ENCODE assay signal across 8 cellular contexts in the genomic region with DNA sequence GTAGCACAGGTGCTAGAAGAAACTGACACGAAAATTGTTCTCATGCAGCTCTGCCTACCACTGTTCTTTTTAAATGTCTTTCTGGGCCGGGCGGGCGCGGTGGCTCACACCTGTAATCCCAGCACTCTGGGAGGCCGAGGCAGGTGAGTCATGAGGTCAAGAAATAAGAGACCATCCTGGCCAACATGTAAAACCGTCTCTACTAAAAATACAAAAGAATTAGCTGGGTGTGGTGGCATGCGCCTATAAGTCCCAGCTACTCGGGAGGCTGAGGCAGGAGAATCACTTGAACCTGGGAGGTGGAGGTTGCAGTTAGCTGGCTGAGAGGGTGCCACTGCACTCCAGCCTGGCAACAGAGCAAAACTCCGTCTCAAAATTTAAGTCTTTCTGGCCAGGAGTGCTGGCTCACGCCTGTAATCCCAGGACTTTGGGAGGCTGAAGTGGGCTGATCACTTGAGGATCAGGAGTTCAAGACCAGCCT. TPM values are rescaled to one million over a fixed set of nuclear protein-coding genes. Genes with fewer than 3 reads are reported as not detected.
A peak's percentile ranks its signal among the peaks of the same experiment; 100 is the strongest.
DNase-seq lines count a peak whose midpoint lies in the region; ATAC-seq and TF ChIP-seq lines count a peak whose summit lies in the region.

No MANE protein-coding gene starts in this region.

- H2BK15ac ChIP-seq in IMR-90 (ENCODE audit: low read depth, low read length): no peak overlapping the region

- peaks cover 19% of the 10 kb centered on the region for H3K4me1 ChIP-seq in CD4-positive, CD25-positive, alpha-beta regulatory T cell (ENCODE audit: control insufficient read depth, insufficient read depth, low read length, poor library complexity, severe bottlenecking)
- H3K4me1 ChIP-seq in IMR-90 (ENCODE audit: control insufficient read depth, insufficient read depth, low read length) (peaks cover 5% of the 10 kb centered on the region; the same call in 1 of the 2 replicates), muscle layer of duodenum (ENCODE audit: control insufficient read depth in 1 of 2, insufficient read depth in 2 of 2, low read length in 2 of 2) (peaks cover 8 to 10% of the 10 kb centered on the region in 2 donors)

- H3K27me3 Mint-ChIP-seq in CD4-positive, CD25-positive, alpha-beta regulatory T cell: no peaks in the 10 kb centered on the region
- H3K27me3 Mint-ChIP-seq in brain: peaks cover 6% of the 10 kb centered on the region

- intact Hi-C loops in IMR-90 (cut with micrococcal nuclease): no loop called here

- peak overlapping the region; percentile 95 for H3K4me3 ChIP-seq in CD4-positive, CD25-positive, alpha-beta regulatory T cell (ENCODE audit: low read depth, low read length)
- H3K4me3 ChIP-seq in IMR-90 (ENCODE audit: insufficient read depth, low read depth, low read length) (no peak overlapping the region), muscle layer of duodenum (ENCODE audit: low read depth in 1 of 2, low read length in 2 of 2) (peak overlapping the region in 1 of 2 donors; percentile 77)

- H3K18ac ChIP-seq in IMR-90 (ENCODE audit: low read depth, low read length): no peak overlapping the region

- CTCF ChIA-PET in IMR-90 (lab: Yijun Ruan, JAX): no interaction called here

- dilution Hi-C loops in IMR-90 (cut with HindIII; ENCODE audit: low sequenced_read_pairs, unreplicated experiment): no loop called here

- H3K4me1 Mint-ChIP-seq in CD4-positive, CD25-positive, alpha-beta regulatory T cell: peaks cover 13 to 41% (median 21%) of the 10 kb centered on the region in 4 donors
- peaks cover 41% of the 10 kb centered on the region for H3K4me1 Mint-ChIP-seq in brain

- BruUV-seq in IMR-90 (replicated peaks; lab: Mats Ljungman, UMichigan): no TSS peak

- peak overlapping the region; percentile 95 to 99 (median 98) for H3K4me3 Mint-ChIP-seq in CD4-positive, CD25-positive, alpha-beta regulatory T cell
- peak overlapping the region; percentile 93 to 98 (median 95) for H3K4me3 Mint-ChIP-seq in brain

- in situ Hi-C loops in IMR-90 (cut with MboI; ENCODE audit: low sequenced_read_pairs): no loop called here

- POLR2A ChIA-PET in IMR-90 (lab: Charles Lee; ENCODE audit: unreplicated experiment): interaction anchor here (0.6 kb wide), 1 partner anchor 42 kb away, joined by 6 read pairs; no protein-coding TSS in a partner anchor

- H3K27ac Mint-ChIP-seq in CD4-positive, CD25-positive, alpha-beta regulatory T cell: peak overlapping the region; percentile 98
- H3K27ac Mint-ChIP-seq in brain: peak overlapping the region; percentile 96 to 99 (median 98)

- H3K27ac ChIP-seq in CD4-positive, CD25-positive, alpha-beta regulatory T cell (ENCODE audit: insufficient read depth, low read length, poor library complexity, severe bottlenecking): peak overlapping the region; percentile 89
- peak overlapping the region; percentile 51; the same call in 1 of the 2 replicates for H3K27ac ChIP-seq in IMR-90 (ENCODE audit: insufficient read depth, low read length)
- peak overlapping the region; percentile 96 for H3K27ac ChIP-seq in muscle layer of duodenum (ENCODE audit: low read length)

- WGBS in IMR-90 (ENCODE audit: extremely low coverage in 2 of 2, insufficient read length in 1 of 2), 2 experiments: 86% methylated on average over 1 of the region's 11 CpGs; no CpG with 5 or more reads in 1 of the 2 experiments

- no peak overlapping the region for H2BK120ac ChIP-seq in IMR-90 (ENCODE audit: low read depth, low read length)

- no peaks in the 10 kb centered on the region for H3K27me3 ChIP-seq in CD4-positive, CD25-positive, alpha-beta regulatory T cell (ENCODE audit: control insufficient read depth, insufficient read depth, low read length)
- no peaks in the 10 kb centered on the region for H3K27me3 ChIP-seq in IMR-90 (ENCODE audit: control insufficient read depth, insufficient read depth, low read length)
- H3K27me3 ChIP-seq in muscle layer of duodenum (ENCODE audit: low read depth, low read length): no peaks in the 10 kb centered on the region

- no peak overlapping the region for H4K5ac ChIP-seq in IMR-90 (ENCODE audit: low read depth, low read length)

- H3K14ac ChIP-seq in IMR-90 (replicated peaks; ENCODE audit: low read depth, low read length): no peak overlapping the region

- no peak overlapping the region; the same call in 1 of the 2 replicates for H3K4me2 ChIP-seq in IMR-90 (ENCODE audit: low read depth, low read length)

- ATAC-seq in CD4-positive, CD25-positive, alpha-beta regulatory T cell (ENCODE audit: low read depth in 2 of 2): no peak
- ATAC-seq in IMR-90 (ENCODE audit: low read depth): no peak
- ATAC-seq in GM18498 (IDR thresholded peaks at IDR 0.05; ENCODE audit: unreplicated experiment): no peak

- H3K23ac ChIP-seq in IMR-90 (ENCODE audit: low read depth, low read length): 0 out of 2 replicates have a peak overlapping the region, but pooled peaks have one; percentile 6

- no peak overlapping the region for H2AFZ ChIP-seq in IMR-90 (replicated peaks; ENCODE audit: low read length, poor library complexity)

- no peaks in the 10 kb centered on the region for H3K9me3 ChIP-seq in CD4-positive, CD25-positive, alpha-beta regulatory T cell (ENCODE audit: control insufficient read depth in 2 of 2, low read length in 2 of 2)
- H3K9me3 ChIP-seq in IMR-90 (ENCODE audit: control insufficient read depth, insufficient read depth, low read length): no peaks in the 10 kb centered on the region
- no peaks in the 10 kb centered on the region for H3K9me3 ChIP-seq in muscle layer of duodenum (ENCODE audit: control insufficient read depth in 1 of 2, low read length in 2 of 2)

- H3K9me1 ChIP-seq in IMR-90 (ENCODE audit: insufficient read depth, low read length): peaks cover 2% of the 10 kb centered on the region; the same call in 1 of the 2 replicates

- H3K4ac ChIP-seq in IMR-90 (ENCODE audit: low read depth, low read length): no peak overlapping the region; the same call in 1 of the 2 replicates

- H4K91ac ChIP-seq in IMR-90 (ENCODE audit: insufficient read depth, low read depth, low read length): no peak overlapping the region

- no peak for TF ChIP-seq RAD21 in IMR-90 (IDR thresholded peaks at IDR 0.05; ENCODE audit: low read length)

- no peaks in the 10 kb centered on the region for H4K20me1 ChIP-seq in IMR-90 (ENCODE audit: insufficient read depth, low read length)

- H4K8ac ChIP-seq in IMR-90 (ENCODE audit: low read depth in 2 of 2, low read length in 2 of 2): peak overlapping the region in 1 of 2 experiments; percentile 49; a peak in 1 of 4 replicates

- no peak for DNase-seq in CD4-positive, CD25-positive, alpha-beta regulatory T cell
- DNase-seq in IMR-90: no peak
- DNase-seq in NOMO-1 (lab: John Stamatoyannopoulos, UW; ENCODE audit: unreplicated experiment in 2 of 2): no peak
- DNase-seq in HPDE6-E6E7 (ENCODE audit: extremely low spot score): no peak
- DNase-seq in NCI-H2081 treated with DMSO at 0.1 percent for 48 hours (lab: John Stamatoyannopoulos, UW): no peak

- no peaks in the 10 kb centered on the region for H3K9me3 Mint-ChIP-seq in CD4-positive, CD25-positive, alpha-beta regulatory T cell
- no peaks in the 10 kb centered on the region for H3K9me3 Mint-ChIP-seq in brain

- peaks cover 22 to 44% of the 10 kb centered on the region in 2 experiments for H3K79me1 ChIP-seq in IMR-90 (ENCODE audit: low read depth in 1 of 2, low read length in 2 of 2)

- H2BK5ac ChIP-seq in IMR-90 (ENCODE audit: low read depth, low read length, poor library complexity, severe bottlenecking): peak overlapping the region; percentile 88

- peaks cover 38% of the 10 kb centered on the region for H3K36me3 Mint-ChIP-seq in CD4-positive, CD25-positive, alpha-beta regulatory T cell
- H3K36me3 Mint-ChIP-seq in brain: peaks cover 77% of the 10 kb centered on the region

- TF ChIP-seq POLR2A in IMR-90 (IDR thresholded peaks at IDR 0.05; ENCODE audit: low read depth, low read length): no peak

- peaks cover 57% of the 10 kb centered on the region for H3K36me3 ChIP-seq in CD4-positive, CD25-positive, alpha-beta regulatory T cell (ENCODE audit: control insufficient read depth, insufficient read depth, low read length)
- H3K36me3 ChIP-seq in IMR-90 (ENCODE audit: control insufficient read depth, insufficient read depth, low read length) (peaks cover 49% of the 10 kb centered on the region), muscle layer of duodenum (ENCODE audit: control insufficient read depth in 1 of 2, insufficient read depth in 2 of 2, low read length in 2 of 2) (peaks cover 42 to 49% of the 10 kb centered on the region in 2 donors)

- H2BK20ac ChIP-seq in IMR-90 (ENCODE audit: low read depth, low read length): no peak overlapping the region

- TF ChIP-seq CTCF in IMR-90 (conservative IDR thresholded peaks at IDR 0.05; ENCODE audit: low read depth, low read length) (no peak), brain (conservative IDR thresholded peaks at IDR 0.05) (no peak)

- no peak overlapping the region for H3K9ac ChIP-seq in IMR-90 (ENCODE audit: low read depth, low read length)

- no peak overlapping the region for H2AK9ac ChIP-seq in IMR-90 (replicated peaks; ENCODE audit: low read depth, low read length, poor library complexity)

- H2AK5ac ChIP-seq in IMR-90 (ENCODE audit: low read depth, low read length): no peak overlapping the region

- H3K56ac ChIP-seq in IMR-90 (ENCODE audit: extremely low read depth, insufficient read depth, low read length): no peak overlapping the region

RNA-seq across cellular contexts. Expression of gene RIT1, which starts 0.9 kb away (rescaled TPM):
- 55.8 TPM for total RNA-seq in CD4-positive, CD25-positive, alpha-beta regulatory T cell
- 10 to 100 TPM; 25.0 to 32.1 (median 29.0) TPM for polyA plus RNA-seq in CD4-positive, CD25-positive, alpha-beta regulatory T cell
- total RNA-seq in IMR-90 (2012; rRNA removed): 46.8 and 52.2 TPM in 2 replicates
- 26.2 and 29.6 TPM in 2 replicates for polyA plus RNA-seq in IMR-90 (2012; rRNA removed)
- 8.5 and 14.4 TPM in 2 replicates for polyA plus RNA-seq in IMR-90 (2012; cell fraction: cytosol; rRNA removed)
- polyA plus RNA-seq in IMR-90 (2012; cell fraction: nucleus; rRNA removed; ENCODE audit: low replicate concordance): 5.5 and 26.8 TPM in 2 replicates
- polyA plus RNA-seq in brain (ENCODE audit: insufficient read depth, low read depth, low replicate concordance): 12.2 TPM

RNA-seq across cellular contexts. Expression of gene KHDC4, which starts 22.1 kb away (rescaled TPM):
- 60.1 TPM for total RNA-seq in CD4-positive, CD25-positive, alpha-beta regulatory T cell
- polyA plus RNA-seq in CD4-positive, CD25-positive, alpha-beta regulatory T cell: 10 to 100 TPM in 1 of 4 donors, 1 to 10 TPM in 3; 7.4 to 10.8 (median 8.3) TPM
- total RNA-seq in IMR-90 (2012; rRNA removed): 22.5 and 28.0 TPM in 2 replicates
- polyA plus RNA-seq in IMR-90 (2012; rRNA removed) (23.4 and 29.9 TPM in 2 replicates), brain (ENCODE audit: insufficient read depth, low read depth, low replicate concordance) (24.1 TPM)
- polyA plus RNA-seq in IMR-90 (2012; cell fraction: cytosol; rRNA removed): 9.3 and 11.6 TPM in 2 replicates
- polyA plus RNA-seq in IMR-90 (2012; cell fraction: nucleus; rRNA removed; ENCODE audit: low replicate concordance): 59.4 and 172 TPM in 2 replicates

RNA-seq across cellular contexts. Expression of gene RXFP4, which starts 29.3 kb away (rescaled TPM):
- total RNA-seq in CD4-positive, CD25-positive, alpha-beta regulatory T cell: not detected
- 1 to 10 TPM in 1 of 4 donors, under 1 TPM in 1, not detected in 2; 0.32 to 1.4 TPM for polyA plus RNA-seq in CD4-positive, CD25-positive, alpha-beta regulatory T cell
- not detected in 2 replicates for total RNA-seq in IMR-90 (2012; rRNA removed)
- polyA plus RNA-seq in IMR-90 (2012; rRNA removed) (not detected in 2 replicates), brain (ENCODE audit: insufficient read depth, low read depth, low replicate concordance) (not detected)
- polyA plus RNA-seq in IMR-90 (2012; cell fraction: cytosol; rRNA removed): not detected in 2 replicates
- 0.07 TPM in 1 of 2 replicates, not detected in the other for polyA plus RNA-seq in IMR-90 (2012; cell fraction: nucleus; rRNA removed; ENCODE audit: low replicate concordance)

RNA-seq across cellular contexts. Expression of gene SYT11, which starts 52.7 kb away (rescaled TPM):
- 29.7 TPM for total RNA-seq in CD4-positive, CD25-positive, alpha-beta regulatory T cell
- 10 to 100 TPM; 14.4 to 34.1 (median 18.7) TPM for polyA plus RNA-seq in CD4-positive, CD25-positive, alpha-beta regulatory T cell
- 37.8 and 43.7 TPM in 2 replicates for total RNA-seq in IMR-90 (2012; rRNA removed)
- polyA plus RNA-seq in IMR-90 (2012; rRNA removed) (22.9 TPM in 2 replicates), brain (ENCODE audit: insufficient read depth, low read depth, low replicate concordance) (271 TPM)
- 12.1 TPM in 2 replicates for polyA plus RNA-seq in IMR-90 (2012; cell fraction: cytosol; rRNA removed)
- 7.0 and 11.9 TPM in 2 replicates for polyA plus RNA-seq in IMR-90 (2012; cell fraction: nucleus; rRNA removed; ENCODE audit: low replicate concordance)

RNA-seq across cellular contexts. Expression of gene GON4L, which starts 55.1 kb away (rescaled TPM):
- 105 TPM for total RNA-seq in CD4-positive, CD25-positive, alpha-beta regulatory T cell
- 10 to 100 TPM; 22.3 to 35.3 (median 26.3) TPM for polyA plus RNA-seq in CD4-positive, CD25-positive, alpha-beta regulatory T cell
- total RNA-seq in IMR-90 (2012; rRNA removed): 29.4 and 30.3 TPM in 2 replicates
- polyA plus RNA-seq in IMR-90 (2012; rRNA removed) (19.2 and 21.2 TPM in 2 replicates), brain (ENCODE audit: insufficient read depth, low read depth, low replicate concordance) (17.9 TPM)
- polyA plus RNA-seq in IMR-90 (2012; cell fraction: cytosol; rRNA removed): 7.1 and 8.6 TPM in 2 replicates
- polyA plus RNA-seq in IMR-90 (2012; cell fraction: nucleus; rRNA removed; ENCODE audit: low replicate concordance): 47.8 and 92.4 TPM in 2 replicates
